Comparison of ENCODE assay signal across 20 cellular contexts in the genomic region with DNA sequence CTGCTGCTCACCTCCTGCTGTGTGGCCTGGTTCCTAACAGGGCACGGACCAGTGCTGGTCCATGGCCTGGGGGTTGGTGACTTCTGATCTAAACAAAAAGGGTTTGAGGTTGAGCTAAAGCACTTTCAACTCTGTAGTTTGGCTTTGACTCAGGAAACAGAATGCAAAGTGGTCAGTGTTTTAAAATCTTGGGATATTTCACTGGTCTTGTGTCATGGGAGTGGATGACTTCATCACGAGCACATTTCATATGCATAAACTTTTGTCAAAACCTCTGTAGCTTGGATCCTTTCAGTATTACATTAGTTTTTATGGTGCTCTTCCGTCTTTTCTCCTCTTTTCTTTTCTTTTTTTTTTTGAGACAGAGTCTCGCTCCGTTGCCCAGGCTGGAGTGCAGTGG. TPM values are rescaled to one million over a fixed set of nuclear protein-coding genes. Genes with fewer than 3 reads are reported as not detected.
DNase-seq lines count a peak whose midpoint lies in the region; ATAC-seq lines count a peak whose summit lies in the region.
"Had no signal": no experiment of that assay in that cellular context is flagged by ENCODE, and none has a peak within 500 bp of the region (broad histone marks: within the 10 kb centered on the region; RNA-seq: fewer than 3 reads in every experiment).

No MANE protein-coding gene starts in this region.

- no peak overlapping the region for H3K4me3 Mint-ChIP-seq in activated naive CD8-positive, alpha-beta T cell treated with anti-CD3 and anti-CD28 coated beads for 36 hours
- H3K4me3 Mint-ChIP-seq in activated naive CD8-positive, alpha-beta T cell treated with anti-CD3 and anti-CD28 coated beads, Interleukin-2, amount 50 U/mL, for 24 hours = no peak overlapping the region
- H3K4me3 Mint-ChIP-seq: CD14-positive monocyte, HFFc6 had no signal

- H3K27ac Mint-ChIP-seq in activated naive CD8-positive, alpha-beta T cell treated with anti-CD3 and anti-CD28 coated beads for 36 hours = peak overlapping the region; percentile 68
- H3K27ac Mint-ChIP-seq in activated naive CD8-positive, alpha-beta T cell treated with anti-CD3 and anti-CD28 coated beads, Interleukin-2, amount 50 U/mL, for 24 hours = no peak overlapping the region
- H3K27ac Mint-ChIP-seq: HFFc6 had no signal

- ATAC-seq in activated naive CD8-positive, alpha-beta T cell treated with anti-CD3 and anti-CD28 coated beads, Interleukin-2, amount 50 U/mL, for 24 hours = no peak
- ATAC-seq in HG03378 (IDR thresholded peaks at IDR 0.05; ENCODE audit: unreplicated experiment) = no peak
- ATAC-seq: HepG2 had no signal

- H3K27me3 Mint-ChIP-seq in activated naive CD8-positive, alpha-beta T cell treated with anti-CD3 and anti-CD28 coated beads for 36 hours = no peaks in the 10 kb centered on the region
- H3K27me3 Mint-ChIP-seq in activated naive CD8-positive, alpha-beta T cell treated with anti-CD3 and anti-CD28 coated beads, Interleukin-2, amount 50 U/mL, for 24 hours = no peaks in the 10 kb centered on the region

- no peaks in the 10 kb centered on the region for H3K9me3 Mint-ChIP-seq in activated naive CD8-positive, alpha-beta T cell treated with anti-CD3 and anti-CD28 coated beads for 36 hours
- H3K9me3 Mint-ChIP-seq in activated naive CD8-positive, alpha-beta T cell treated with anti-CD3 and anti-CD28 coated beads, Interleukin-2, amount 50 U/mL, for 24 hours = no peaks in the 10 kb centered on the region
- H3K9me3 Mint-ChIP-seq: HFFc6 had no signal

- DNase-seq in activated naive CD8-positive, alpha-beta T cell treated with anti-CD3 and anti-CD28 coated beads for 36 hours = no peak
- DNase-seq in activated naive CD8-positive, alpha-beta T cell treated with anti-CD3 and anti-CD28 coated beads, Interleukin-2, amount 50 U/mL, for 24 hours = no peak
- peak; percentile 11 for DNase-seq in RKO (ENCODE audit: low spot score)
- DNase-seq in fibroblast of peridontal ligament (ENCODE audit: extremely low read depth) = peak; percentile 71
- DNase-seq in NCI-H2081 treated with DMSO at 0.1 percent for 48 hours (lab: John Stamatoyannopoulos, UW) = no peak
- DNase-seq in activated CD4-positive, CD25-positive, alpha-beta regulatory T cell treated with anti-CD3 and anti-CD28 coated beads, Interleukin-2, amount 50 U/mL, for 72 hours = no peak
- DNase-seq: AML-193, DMS79 treated with DMSO at 0.1 percent for 48 hours, GDM1, HFFc6, KG1, MV-4-11, NCI-H1417 treated with DMSO at 0.1 percent for 48 hours, NCI-H1930, NCI-H345, NCI-H524 treated with DMSO at 0.1 percent for 48 hours, SJCRH30 had no signal

- H3K36me3 Mint-ChIP-seq in activated naive CD8-positive, alpha-beta T cell treated with anti-CD3 and anti-CD28 coated beads for 36 hours = peaks cover 19% of the 10 kb centered on the region
- peaks cover 81% of the 10 kb centered on the region for H3K36me3 Mint-ChIP-seq in activated naive CD8-positive, alpha-beta T cell treated with anti-CD3 and anti-CD28 coated beads, Interleukin-2, amount 50 U/mL, for 24 hours (ENCODE audit: low read depth)

- H3K4me1 Mint-ChIP-seq in activated naive CD8-positive, alpha-beta T cell treated with anti-CD3 and anti-CD28 coated beads for 36 hours = peaks cover 3% of the 10 kb centered on the region
- H3K4me1 Mint-ChIP-seq in activated naive CD8-positive, alpha-beta T cell treated with anti-CD3 and anti-CD28 coated beads, Interleukin-2, amount 50 U/mL, for 24 hours = no peaks in the 10 kb centered on the region
- H3K4me1 Mint-ChIP-seq: CD14-positive monocyte had no signal

RNA-seq across cellular contexts. Expression of gene FAM161B, which starts 25.6 kb away (rescaled TPM):
- total RNA-seq in activated naive CD8-positive, alpha-beta T cell treated with anti-CD3 and anti-CD28 coated beads for 36 hours = 1 to 10 TPM; 1.0 to 1.1 TPM

RNA-seq across cellular contexts. Expression of gene COQ6, which starts 25.8 kb away (rescaled TPM):
- 10 to 100 TPM; 16.4 to 18.3 TPM for total RNA-seq in activated naive CD8-positive, alpha-beta T cell treated with anti-CD3 and anti-CD28 coated beads for 36 hours

RNA-seq across cellular contexts. Expression of gene ZNF410, which starts 37.7 kb away (rescaled TPM):
- 10 to 100 TPM; 53.8 to 56.4 TPM for total RNA-seq in activated naive CD8-positive, alpha-beta T cell treated with anti-CD3 and anti-CD28 coated beads for 36 hours

Comparison
In these comparisons a context has a peak if more than half of its experiments do, and no peak if none do; other contexts are left out.
1. DNase-seq: peak in RKO (single experiment) and fibroblast of peridontal ligament (single experiment); none in activated naive CD8-positive, alpha-beta T cell treated with anti-CD3 and anti-CD28 coated beads for 36 hours (single experiment), activated naive CD8-positive, alpha-beta T cell treated with anti-CD3 and anti-CD28 coated beads, Interleukin-2, amount 50 U/mL, for 24 hours (single experiment), NCI-H2081 treated with DMSO at 0.1 percent for 48 hours (single experiment) and activated CD4-positive, CD25-positive, alpha-beta regulatory T cell treated with anti-CD3 and anti-CD28 coated beads, Interleukin-2, amount 50 U/mL, for 72 hours (single experiment).